In genomic region chr7:105654994-105655900, GRCh38 we compare ENCODE assay signal across 1 cellular context.
TF ChIP-seq lines count a peak whose summit lies in the region.

No MANE protein-coding gene starts in this region.

TF ChIP-seq in K562, 482 proteins besides CTCF, POLR2A, EP300 and RAD21 (continued from another document):
- TF ChIP-seq ZBTB7A (IDR thresholded peaks at IDR 0.05; ENCODE audit: borderline replicate concordance, control insufficient read depth, low read depth, low read length) (no peak), NR3C1 (CRISPR knock-in tag; IDR thresholded peaks at IDR 0.05) (no peak), MXD1 (CRISPR knock-in tag; IDR thresholded peaks at IDR 0.05; ENCODE audit: borderline replicate concordance, poor library complexity, severe bottlenecking) (no peak), MXI1 (IDR thresholded peaks at IDR 0.05; ENCODE audit: low read depth, low read length) (no peak), CBFA2T3 (IDR thresholded peaks at IDR 0.05) (peak; percentile 69), RCOR1 (IDR thresholded peaks at IDR 0.05; ENCODE audit: borderline replicate concordance in 1 of 2, low read depth in 2 of 2, low read length in 2 of 2) (peak in 1 of 2 experiments; percentile 28; a peak in 1 of 4 replicates), ZNF274 (IDR thresholded peaks at IDR 0.05; ENCODE audit: borderline replicate concordance, low read depth, low read length) (no peak), ELF4 (CRISPR knock-in tag; IDR thresholded peaks at IDR 0.05) (no peak), ZNF395 (CRISPR knock-in tag; IDR thresholded peaks at IDR 0.05) (peak; percentile 51; the same call in 1 of the 2 replicates), EHMT2 (IDR thresholded peaks at IDR 0.05) (peak; percentile 98)
TF ChIP-seq in K562: peak in this region for 28.
